32 cellular contexts compared by ENCODE assay signal in the genomic region with DNA sequence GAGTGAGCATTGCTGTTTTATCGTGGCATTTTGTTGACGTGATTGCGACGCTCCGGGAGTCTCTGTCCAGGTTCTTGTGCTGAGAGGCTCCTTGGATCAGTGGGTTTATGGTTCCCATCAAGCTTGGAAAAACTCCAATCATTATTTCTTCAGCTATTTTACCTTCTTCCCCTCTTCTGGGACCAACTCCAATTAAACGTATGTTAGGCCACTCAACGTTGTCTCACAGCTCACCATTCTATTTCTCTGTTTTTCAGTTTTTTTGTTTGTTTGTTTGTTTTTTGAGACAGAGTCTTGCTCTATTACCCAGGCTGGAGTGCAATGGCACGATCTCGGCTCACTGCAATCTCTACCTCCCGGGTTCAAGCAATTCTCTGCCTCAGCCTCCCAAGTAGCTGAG. TPM values are rescaled to one million over a fixed set of nuclear protein-coding genes. Genes with fewer than 3 reads are reported as not detected.
"Had no signal": no experiment of that assay in that cellular context is flagged by ENCODE, and none has a peak within 500 bp of the region (broad histone marks: within the 10 kb centered on the region; RNA-seq: fewer than 3 reads in every experiment).

No MANE protein-coding gene starts in this region.

- H3K9me3 ChIP-seq: pancreas, prostate gland, suprapubic skin, upper lobe of right lung had no signal

- H3K4me1 ChIP-seq: pancreas, prostate gland, sigmoid colon, suprapubic skin, upper lobe of right lung had no signal

- H3K4me3 ChIP-seq: esophagus squamous epithelium, heart right ventricle, pancreas, prostate gland, sigmoid colon, suprapubic skin, tibial artery, upper lobe of right lung had no signal

- H3K9me3 Mint-ChIP-seq: stimulated activated effector memory CD8-positive, alpha-beta T cell treated with anti-CD3 and anti-CD28 coated beads, Interleukin-12 subunit alpha, Interleukin-12 subunit beta, amount 100 ng/mL, for 72 hours had no signal

- H3K27ac Mint-ChIP-seq: activated T-helper 2 cell treated with anti-CD3 and anti-CD28 coated beads, Interferon-gamma antibody, Interleukin-2, Interleukin-4, amounts not matched to agents 10 μg/mL and 5 μg/mL and 100 μg/mL, durations not matched to agents 14 hours and 24 hours and 36 hours; naive thymus-derived CD4-positive, alpha-beta T cell; stimulated activated effector memory CD8-positive, alpha-beta T cell treated with anti-CD3 and anti-CD28 coated beads, Interleukin-12 subunit alpha, Interleukin-12 subunit beta, amount 100 ng/mL, for 72 hours; T-helper 1 cell treated with Interleukin-12 subunit alpha and Interleukin-12 subunit beta and Interleukin-4 antibody, amounts not matched to agents 30 μg/mL and 1 μg/mL, for 36 hours had no signal

- H3K27ac ChIP-seq: epithelial cell of prostate, esophagus squamous epithelium, heart right ventricle, pancreas, prostate gland, sigmoid colon, suprapubic skin, tibial artery, upper lobe of right lung, VCaP had no signal

- H3K4me3 Mint-ChIP-seq: activated T-cell treated with anti-CD3 and anti-CD28 coated beads, Interleukin-2, amount 50 U/mL, for 4 hours; naive thymus-derived CD4-positive, alpha-beta T cell; stimulated activated effector memory CD8-positive, alpha-beta T cell treated with anti-CD3 and anti-CD28 coated beads, Interleukin-12 subunit alpha, Interleukin-12 subunit beta, amount 100 ng/mL, for 72 hours; T-helper 1 cell treated with Interleukin-12 subunit alpha and Interleukin-12 subunit beta and Interleukin-4 antibody, amounts not matched to agents 30 μg/mL and 1 μg/mL, for 36 hours had no signal

- H3K36me3 ChIP-seq: esophagus squamous epithelium, heart right ventricle, pancreas, prostate gland, sigmoid colon, suprapubic skin, upper lobe of right lung had no signal

- DNase-seq: activated CD4-positive, alpha-beta T cell treated with anti-CD3 and anti-CD28 coated beads for 4 hours; activated CD4-positive, alpha-beta T cell treated with anti-CD3 and anti-CD28 coated beads, Interleukin-2, amount 50 U/mL, for 4 hours; activated naive CD4-positive, alpha-beta T cell treated with Interleukin-2 at 50 U/mL for 16 hours; activated T-cell treated with anti-CD3 and anti-CD28 coated beads, Interleukin-2, amount 50 U/mL, for 4 hours; dermis blood vessel endothelial cell; effector CD4-positive, alpha-beta T cell; esophagus squamous epithelium; foreskin melanocyte; heart right ventricle; midbrain; naive thymus-derived CD4-positive, alpha-beta T cell; pancreas; retina; sigmoid colon; small intestine; stimulated activated CD4-positive, alpha-beta T cell treated with anti-CD3 and anti-CD28 coated beads, Interleukin-4, amount 100 ng/mL, for 24 hours; SW 1271; T-helper 9 cell; tibial artery; upper lobe of right lung had no signal

- H3K27me3 ChIP-seq: pancreas, sigmoid colon, tibial artery had no signal

RNA-seq across cellular contexts. Expression of gene PERM1, which starts 10.0 kb away (rescaled TPM):
- total RNA-seq: activated CD8-positive, alpha-beta memory T cell treated with anti-CD3 and anti-CD28 coated beads for 36 hours; activated T-cell treated with anti-CD3 and anti-CD28 coated beads, Interleukin-2, amount 50 U/mL, for 4 hours; activated T-helper 2 cell treated with anti-CD3 and anti-CD28 coated beads, Interferon-gamma antibody, Interleukin-2, Interleukin-4, amounts not matched to agents 10 μg/mL and 5 μg/mL and 100 μg/mL, durations not matched to agents 14 hours and 24 hours and 36 hours; bronchial epithelial cell; dermis blood vessel endothelial cell; esophagus squamous epithelium; glomerular endothelial cell; kidney epithelial cell; naive thymus-derived CD4-positive, alpha-beta T cell had no signal
- polyA plus RNA-seq: naive thymus-derived CD4-positive, alpha-beta T cell; neural cell had no signal

RNA-seq across cellular contexts. Expression of gene PLEKHN1, which starts 25.6 kb away (rescaled TPM):
- total RNA-seq: sigmoid colon had no signal
